9 cellular contexts compared by ENCODE assay signal in the genomic region with DNA sequence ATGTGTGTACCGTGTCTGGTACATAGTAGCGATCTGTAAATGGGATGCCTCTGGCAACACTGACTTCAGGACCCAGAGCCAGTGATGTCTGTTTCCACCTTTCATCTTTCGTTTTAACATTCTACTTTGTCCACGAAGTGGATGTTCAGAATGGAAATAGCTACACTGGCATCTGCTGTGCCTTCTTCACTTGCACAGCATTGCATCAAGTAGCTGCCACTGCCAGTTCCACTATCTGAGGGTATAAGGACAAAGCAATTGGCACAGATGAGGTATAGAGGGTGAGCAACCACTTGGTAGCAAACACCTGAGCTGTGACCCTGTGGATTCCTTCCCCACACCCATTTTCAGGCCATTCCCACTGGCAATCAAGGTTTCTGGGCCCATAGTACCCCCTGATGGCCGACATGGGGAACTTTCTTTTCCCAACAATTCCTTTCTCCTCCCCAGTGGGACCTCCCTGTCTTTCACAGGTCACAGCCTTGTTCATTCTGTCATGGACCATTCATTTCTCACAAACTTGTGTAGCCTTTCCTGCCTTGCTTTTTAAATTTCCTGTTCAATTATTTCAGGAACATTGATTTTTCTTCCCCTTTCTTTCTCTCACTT. TPM values are rescaled to one million over a fixed set of nuclear protein-coding genes. Genes with fewer than 3 reads are reported as not detected.
DNase-seq lines count a peak whose midpoint lies in the region; ATAC-seq, FAIRE-seq and TF ChIP-seq lines count a peak whose summit lies in the region.
"Had no signal": no experiment of that assay in that cellular context is flagged by ENCODE, and none has a peak within 500 bp of the region (broad histone marks: within the 10 kb centered on the region; RNA-seq: fewer than 3 reads in every experiment).

No MANE protein-coding gene starts in this region.

- no peaks in the 10 kb centered on the region for H4K20me1 ChIP-seq in HCT116 (ENCODE audit: insufficient read depth)
- H4K20me1 ChIP-seq in K562 (replicated peaks; ENCODE audit: control insufficient read depth, insufficient read depth, low read length), result no peaks in the 10 kb centered on the region

- peak; percentile 86 for FAIRE-seq in K562 (lab: Jason Lieb, UNC)
- FAIRE-seq: G401.6 had no signal

- H3K79me2 ChIP-seq in HCT116 (ENCODE audit: insufficient read depth, low read length) (no peaks in the 10 kb centered on the region), K562 (ENCODE audit: control insufficient read depth, insufficient read depth, low read length) (no peaks in the 10 kb centered on the region)

- H3K4me1 ChIP-seq in HCT116 (ENCODE audit: control insufficient read depth in 1 of 2, insufficient read depth in 2 of 2, low read length in 2 of 2) (no peaks in the 10 kb centered on the region), K562 (replicated peaks in 1 of 2; ENCODE audit: control insufficient read depth in 2 of 2, insufficient read depth in 2 of 2, low read length in 2 of 2) (no peaks in the 10 kb centered on the region)

- no peak overlapping the region for H3K27ac ChIP-seq in HCT116 (ENCODE audit: low read depth, low read length)
- H3K27ac ChIP-seq in K562 (ENCODE audit: extremely low read depth, low read depth, low read length), result no peak overlapping the region

- H3K9ac ChIP-seq in HCT116 (ENCODE audit: low read length), result no peak overlapping the region
- no peak overlapping the region for H3K9ac ChIP-seq in K562 (ENCODE audit: insufficient read depth in 1 of 2, low read depth in 2 of 2, low read length in 2 of 2)

- 8% methylated on average over 5 of the region's 5 CpGs for WGBS in K562 (ENCODE audit: insufficient coverage, low coverage, missing lambda C conversion rate)

- DNase-seq in AG04449 (ENCODE audit: low read depth, low spot score) (no peak), HCT116 (ENCODE audit: low read depth, low spot score) (no peak), K562 (ENCODE audit: extremely low read depth in 1 of 4, low spot score in 3 of 4) (peak; percentile 50 to 56 (median 51)), left lobe of liver (ENCODE audit: low spot score) (no peak), CD1c-positive myeloid dendritic cell (ENCODE audit: extremely low spot score) (no peak), germinal center (ENCODE audit: low spot score) (no peak), NCI-H524 treated with DMSO at 0.1 percent for 48 hours (lab: John Stamatoyannopoulos, UW) (no peak)

- H3K36me3 ChIP-seq in HCT116 (ENCODE audit: control insufficient read depth in 1 of 2, insufficient read depth in 2 of 2, low read length in 2 of 2) (no peaks in the 10 kb centered on the region), K562 (ENCODE audit: control insufficient read depth, insufficient read depth, low read length) (no peaks in the 10 kb centered on the region)

- H3K27me3 ChIP-seq in HCT116 (ENCODE audit: insufficient read depth, low read length) (peaks cover 41% of the 10 kb centered on the region), K562 (ENCODE audit: control insufficient read depth in 2 of 2, insufficient read depth in 2 of 2, low read length in 2 of 2) (peaks cover 0 to under 1% of the 10 kb centered on the region in 2 experiments; a peak in 1 of 5 replicates)

- CTCF ChIA-PET in AG04449 (lab: Yijun Ruan, JAX) (interaction anchor here (0.9 to 24.4 kb wide), 18 partner anchors 9 to 1060 kb away, joined by 3 to 569 read pairs (median 4); no protein-coding TSS in a partner anchor), HCT116 (lab: Charles Lee) (interaction anchor here (0.8 to 2.0 kb wide), 7 partner anchors 9 to 282 kb away, joined by 3 to 8 read pairs (median 4); no protein-coding TSS in a partner anchor), K562 (lab: Yijun Ruan, JAX; ENCODE audit: low intra/inter-chr PET ratio) (interaction anchor here (0.7 to 3.7 kb wide), 2 partner anchors 130 to 281 kb away, joined by 4 to 36 read pairs; no protein-coding TSS in a partner anchor)

- POLR2A ChIA-PET in AG04449 (lab: Yijun Ruan, JAX), result no interaction called here
- POLR2A ChIA-PET in HCT116 (lab: Charles Lee), result no interaction called here
- POLR2A ChIA-PET in K562 (lab: Yijun Ruan, JAX), result interaction anchor here (0.7 to 1.2 kb wide), 2 partner anchors 47 to 282 kb away, joined by 3 read pairs; no protein-coding TSS in a partner anchor

- H3K4me2 ChIP-seq in HCT116 (ENCODE audit: low read length), result no peak overlapping the region
- no peak overlapping the region for H3K4me2 ChIP-seq in K562 (ENCODE audit: insufficient read depth, low read length)

- H2AFZ ChIP-seq in HCT116 (ENCODE audit: low read depth, low read length, poor library complexity, severe bottlenecking), result no peak overlapping the region
- H2AFZ ChIP-seq in K562 (ENCODE audit: low read depth, low read length), result no peak overlapping the region

- peak; percentile 59 for TF ChIP-seq RAD21 in HCT116 (IDR thresholded peaks at IDR 0.05; ENCODE audit: low read depth)
- peak; percentile 97 to 99 for TF ChIP-seq RAD21 in K562 (CRISPR knock-in tag; conservative IDR thresholded peaks at IDR 0.05 in 1 of 2, IDR thresholded peaks at IDR 0.05 in 1 of 2)

- in situ Hi-C loops in K562 (cut with MboI), result loop anchor here (25.0 kb wide), 1 partner anchor 128 kb away; no protein-coding TSS in a partner anchor

- no peak for TF ChIP-seq EP300 in K562 (IDR thresholded peaks at IDR 0.05; ENCODE audit: low read length)

- H3K9me3 ChIP-seq in HCT116 (ENCODE audit: control insufficient read depth in 1 of 2, insufficient read depth in 1 of 2, low read depth in 1 of 2, low read length in 2 of 2), result no peaks in the 10 kb centered on the region
- no peaks in the 10 kb centered on the region for H3K9me3 ChIP-seq in K562 (replicated peaks; ENCODE audit: control insufficient read depth, insufficient read depth, low read depth, low read length)

- TF ChIP-seq CTCF in AG04449 (IDR thresholded peaks at IDR 0.05; ENCODE audit: insufficient read depth, low read length, missing control alignments), result peak; percentile 57
- TF ChIP-seq CTCF in HCT116 (IDR thresholded peaks at IDR 0.05 in 2 of 3, conservative IDR thresholded peaks at IDR 0.05 in 1 of 3; ENCODE audit: borderline replicate concordance in 1 of 3, insufficient read depth in 1 of 3, low read depth in 2 of 3, low read length in 2 of 3), result peak; percentile 42 to 56 (median 53); a peak in 5 of 6 replicates
- peak; percentile 56 to 80 (median 76) for TF ChIP-seq CTCF in K562 (IDR thresholded peaks at IDR 0.05 in 2 of 3, conservative IDR thresholded peaks at IDR 0.05 in 1 of 3; ENCODE audit: insufficient read depth in 2 of 3, low read depth in 1 of 3, low read length in 3 of 3)

- intact Hi-C loops in HCT116 (cut with micrococcal nuclease) (no loop called here), K562 (cut with micrococcal nuclease) (loop anchor here (1.0 to 5.0 kb wide), 4 partner anchors 107 to 281 kb away; no protein-coding TSS in a partner anchor)

- RAD21 ChIA-PET in HCT116 (lab: Charles Lee; ENCODE audit: low non-redundant PET in 1 of 2, low total read pairs in 2 of 2, uncharacterized antibody in 2 of 2, unreplicated experiment in 2 of 2), result no interaction called here

- BruUV-seq in HCT116 (replicated peaks; lab: Mats Ljungman, UMichigan) (no TSS peak), K562 (replicated peaks; lab: Mats Ljungman, UMichigan) (no TSS peak)

- ATAC-seq in HCT116 (peak; percentile 76), K562 (peak; percentile 77), left lobe of liver (peak; percentile 89), HG02840 (IDR thresholded peaks at IDR 0.05; ENCODE audit: low FRiP score, unreplicated experiment) (no peak)

- H3K4me3 ChIP-seq in AG04449 (ENCODE audit: low read depth, low read length), result no peak overlapping the region
- H3K4me3 ChIP-seq in HCT116 (replicated peaks in 1 of 2; ENCODE audit: low read depth in 1 of 2, low read length in 2 of 2), result no peak overlapping the region
- H3K4me3 ChIP-seq in K562, result no peak overlapping the region

- no peaks in the 10 kb centered on the region for H3K9me1 ChIP-seq in K562 (ENCODE audit: control insufficient read depth, insufficient read depth, low read length)

- TF ChIP-seq POLR2A in HCT116 (IDR thresholded peaks at IDR 0.05; ENCODE audit: borderline replicate concordance, extremely low read depth, insufficient read depth, insufficient read length) (no peak), K562 (conservative IDR thresholded peaks at IDR 0.05) (no peak)

- no peaks in the 10 kb centered on the region for H3K9me2 ChIP-seq in HCT116 (ENCODE audit: insufficient read depth)

TF ChIP-seq in HCT116, 20 proteins besides CTCF, POLR2A, EP300 and RAD21 (continues in another document):
- no peak for TF ChIP-seq SP1 (IDR thresholded peaks at IDR 0.05; ENCODE audit: low read depth)
- TF ChIP-seq, protein P1, sequence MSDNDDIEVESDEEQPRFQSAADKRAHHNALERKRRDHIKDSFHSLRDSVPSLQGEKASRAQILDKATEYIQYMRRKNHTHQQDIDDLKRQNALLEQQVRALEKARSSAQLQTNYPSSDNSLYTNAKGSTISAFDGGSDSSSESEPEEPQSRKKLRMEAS (IDR thresholded peaks at IDR 0.05), result no peak

TF ChIP-seq in K562, 482 proteins besides CTCF, POLR2A, EP300 and RAD21 (continues in another document):
- TF ChIP-seq ZNF23 (CRISPR knock-in tag; IDR thresholded peaks at IDR 0.05) (no peak), POLR2AphosphoS2 (IDR thresholded peaks at IDR 0.05; ENCODE audit: low read length) (no peak)

RNA-seq across cellular contexts. Expression of a gene that starts 4.0 kb away (rescaled TPM):
- 0.02 TPM for total RNA-seq in HCT116 (2021; ENCODE audit: unreplicated experiment)
- polyA plus RNA-seq in HCT116 (2012), result not detected in 2 replicates
- total RNA-seq in K562 (2011; cell fraction: chromatin; rRNA removed; ENCODE audit: low replicate concordance), result not detected in 2 replicates
- total RNA-seq in K562 (2011; cell fraction: nucleolus; rRNA removed), result not detected in 2 replicates
- total RNA-seq in K562 (2011; cell fraction: nucleoplasm; rRNA removed), result not detected in 2 replicates
- total RNA-seq in K562 (2014; rRNA removed), result 0.05 TPM in 1 of 2 replicates, not detected in the other
- total RNA-seq in K562 (2014; rRNA removed; fragmentation: Illumina TruSeq; extraction: Trizol), result not detected in 2 replicates
- not detected in 2 replicates for total RNA-seq in K562 (2015; rRNA removed; fragmentation: Illumina TruSeq; extraction: Trizol)
- total RNA-seq in K562 (2021), result 0.20 TPM in 1 of 2 replicates, not detected in the other
- polyA plus RNA-seq in K562 (2011; rRNA removed), result 0.01 TPM in 1 of 2 replicates, not detected in the other
- not detected in 2 replicates for polyA plus RNA-seq in K562 (2011; cell fraction: cytosol; rRNA removed)
- polyA plus RNA-seq in K562 (2011; cell fraction: nucleus; rRNA removed), result not detected in 2 replicates
- 0.01 and 0.03 TPM in 2 replicates for polyA plus RNA-seq in K562 (2012)
- not detected in 2 replicates for polyA plus RNA-seq in K562 (2014; fragmentation: Illumina TruSeq; extraction: Trizol)
- under 1 TPM in 1 of 2 experiments, not detected in 1; 0.07 TPM for polyA plus RNA-seq in K562 (2014; fragmentation: Nextera tagmentation; extraction: Ambion mirVana)
- polyA plus RNA-seq in K562 (2014; rRNA removed), result 0.04 TPM in 1 of 2 replicates, not detected in the other
- not detected in 2 replicates for polyA minus RNA-seq in K562 (2011; rRNA and poly(A)+ RNA removed)
- polyA minus RNA-seq in K562 (2011; cell fraction: cytosol; rRNA and poly(A)+ RNA removed), result not detected in 2 replicates
- under 0.01 TPM in 1 of 2 replicates, not detected in the other for polyA minus RNA-seq in K562 (2011; cell fraction: nucleus; rRNA and poly(A)+ RNA removed)
- 0.20 TPM for total RNA-seq in left lobe of liver

Comparison
In these comparisons a context has a peak if more than half of its experiments do, and no peak if none do; other contexts are left out.
1. DNase-seq: peak in K562 (4 of 4); none in AG04449 (single experiment), HCT116 (single experiment), left lobe of liver (single experiment), CD1c-positive myeloid dendritic cell (single experiment), germinal center (single experiment) and NCI-H524 treated with DMSO at 0.1 percent for 48 hours (single experiment).
2. Peak in every context shown above with its lines, with median percentiles within 50 percentile points of each other: CTCF ChIP-seq.